In genomic region chr2:236444187-236444586, GRCh38 we compare ENCODE assay signal across 21 cellular contexts.
"Had no signal": no experiment of that assay in that cellular context is flagged by ENCODE, and none has a peak within 500 bp of the region (broad histone marks: within the 10 kb centered on the region; RNA-seq: fewer than 3 reads in every experiment).

No MANE protein-coding gene starts in this region.

- DNase-seq: cortex of kidney; effector CD8-positive, alpha-beta T cell; effector memory CD8-positive, alpha-beta T cell; endodermal cell; erythroblast; esophagus squamous epithelium; foreskin fibroblast; foreskin melanocyte; gastrocnemius medialis; glutamatergic neuron; head of caudate nucleus; heart right ventricle; hippocampal formation; left cardiac atrium; left lung; left ventricle myocardium superior; lower lobe of right lung; mesenchymal stem cell; naive B cell; naive thymus-derived CD8-positive, alpha-beta T cell had no signal

- H3K4me3 ChIP-seq: esophagus squamous epithelium, gastrocnemius medialis, heart right ventricle, left lung, lower lobe of right lung, mucosa of descending colon had no signal
